ENCODE assay signal across 18 cellular contexts in the genomic region with DNA sequence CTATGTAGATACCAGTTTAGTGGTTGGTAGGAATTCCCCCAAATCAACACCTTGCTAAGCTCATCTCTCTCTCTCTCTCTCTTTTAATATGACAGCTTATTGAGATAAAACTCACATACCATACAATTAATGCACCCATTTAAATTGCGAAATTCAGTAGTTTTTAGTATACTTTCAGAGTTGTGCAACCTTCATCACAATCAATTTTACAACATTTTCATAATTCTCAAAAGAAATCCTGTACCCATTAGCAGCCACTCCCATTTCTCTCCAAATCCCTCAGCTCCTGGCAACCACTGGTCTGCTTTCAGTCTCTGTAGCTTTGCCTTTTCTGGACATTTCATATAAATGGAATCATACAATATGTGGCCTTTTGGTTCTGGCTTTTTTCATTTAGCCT. TPM values are rescaled to one million over a fixed set of nuclear protein-coding genes. Genes with fewer than 3 reads are reported as not detected.
DNase-seq lines count a peak whose midpoint lies in the region; ATAC-seq and TF ChIP-seq lines count a peak whose summit lies in the region.
"Had no signal": no experiment of that assay in that cellular context is flagged by ENCODE, and none has a peak within 500 bp of the region (broad histone marks: within the 10 kb centered on the region; RNA-seq: fewer than 3 reads in every experiment).

No MANE protein-coding gene starts in this region.

- TF ChIP-seq POLR2A in sigmoid colon (IDR thresholded peaks at IDR 0.05) = no peak
- TF ChIP-seq POLR2A in upper lobe of left lung (IDR thresholded peaks at IDR 0.05) = no peak

- TF ChIP-seq CTCF in sigmoid colon (IDR thresholded peaks at IDR 0.05) (no peak), upper lobe of left lung (IDR thresholded peaks at IDR 0.05) (no peak)

- no peak for TF ChIP-seq EP300 in sigmoid colon (IDR thresholded peaks at IDR 0.05)
- no peak for TF ChIP-seq EP300 in upper lobe of left lung (IDR thresholded peaks at IDR 0.05)

- DNase-seq in adipocyte (ENCODE audit: low read depth) (peak; percentile 67), fibroblast of peridontal ligament (ENCODE audit: extremely low read depth) (peak; percentile 37), sigmoid colon (no peak), upper lobe of left lung (no peak), kidney glomerular epithelial cell (lab: John Stamatoyannopoulos, UW) (no peak)
- no peak for DNase-seq in activated CD4-positive, alpha-beta T cell treated with anti-CD3 and anti-CD28 coated beads for 4 hours
- DNase-seq: brain microvascular endothelial cell; DMS79; KBM-7; left cardiac atrium; mucosa of descending colon; stimulated activated CD4-positive, alpha-beta T cell treated with anti-CD3 and anti-CD28 coated beads, Interleukin-2, amount 100 ng/mL, for 24 hours; T1000 had no signal

- intact Hi-C loops in sigmoid colon (cut with DNase I) = no loop called here

- H3K9me3 ChIP-seq in adipocyte (ENCODE audit: control insufficient read depth, low read length) = no peaks in the 10 kb centered on the region
- H3K9me3 ChIP-seq in sigmoid colon = no peaks in the 10 kb centered on the region
- no peaks in the 10 kb centered on the region for H3K9me3 ChIP-seq in upper lobe of left lung
- H3K9me3 ChIP-seq: mucosa of descending colon had no signal

- WGBS in sigmoid colon, 2 donors = 94 to 98% methylated on average over 1 of the region's 1 CpG
- WGBS in upper lobe of left lung, 2 donors = 73 to 83% methylated on average over 1 of the region's 1 CpG

- no peak for ATAC-seq in upper lobe of left lung (ENCODE audit: low FRiP score in 2 of 2)
- no peak for ATAC-seq in GM19455 (IDR thresholded peaks at IDR 0.05; ENCODE audit: unreplicated experiment)
- ATAC-seq: activated CD4-positive, CD25-positive, alpha-beta regulatory T cell treated with anti-CD3 and anti-CD28 coated beads, Interleukin-2, amount 50 U/mL, for 24 hours; activated naive CD4-positive, alpha-beta T cell treated with anti-CD3 and anti-CD28 coated beads, Interleukin-2, amount 50 U/mL, for 72 hours; HCT116 had no signal

- H3K9ac ChIP-seq in adipocyte (ENCODE audit: low read length) = peak overlapping the region; percentile 88

- no peaks in the 10 kb centered on the region for H3K27me3 ChIP-seq in adipocyte (replicated peaks; ENCODE audit: control insufficient read depth, insufficient read depth, low read length)
- no peaks in the 10 kb centered on the region for H3K27me3 ChIP-seq in sigmoid colon
- H3K27me3 ChIP-seq in upper lobe of left lung = no peaks in the 10 kb centered on the region
- H3K27me3 ChIP-seq: brain microvascular endothelial cell had no signal

- H3K4me3 ChIP-seq in adipocyte (ENCODE audit: low read length) = peak overlapping the region; percentile 71
- H3K4me3 ChIP-seq in sigmoid colon = no peak overlapping the region
- no peak overlapping the region for H3K4me3 ChIP-seq in upper lobe of left lung
- H3K4me3 ChIP-seq: mucosa of descending colon had no signal

- H3K36me3 ChIP-seq in adipocyte (ENCODE audit: control insufficient read depth, insufficient read depth, low read length, severe bottlenecking) (peaks cover 53% of the 10 kb centered on the region), sigmoid colon (peaks cover 3 to 29% (median 14%) of the 10 kb centered on the region in 4 donors), upper lobe of left lung (peaks cover 0 to 35% (median 9%) of the 10 kb centered on the region in 4 donors)

- H3K4me1 ChIP-seq in adipocyte (ENCODE audit: control insufficient read depth, insufficient read depth, low read length) (peaks cover 73% of the 10 kb centered on the region), sigmoid colon (peaks cover 0 to 18% (median 6%) of the 10 kb centered on the region in 4 donors), upper lobe of left lung (peaks cover 32 to 51% (median 35%) of the 10 kb centered on the region in 4 donors)

- H3K27ac ChIP-seq in sigmoid colon (peak overlapping the region in 3 of 4 donors; percentile 6 to 61 (median 55)), upper lobe of left lung (peak overlapping the region; percentile 75 to 80 (median 76))
- H3K27ac ChIP-seq: brain microvascular endothelial cell had no signal

RNA-seq across cellular contexts. Expression of a gene that starts 13.3 kb away (rescaled TPM):
- 100 to 1,000 TPM; 126 to 960 (median 409) TPM for total RNA-seq in sigmoid colon
- polyA plus RNA-seq in sigmoid colon = 100 to 1,000 TPM in 2 of 3 donors, 10 to 100 TPM in 1; 28.0 to 208 (median 201) TPM
- total RNA-seq in upper lobe of left lung = 100 to 1,000 TPM in 5 of 6 donors, 10 to 100 TPM in 1; 93.4 to 383 (median 208) TPM
- total RNA-seq: activated CD8-positive, alpha-beta memory T cell treated with anti-CD3 and anti-CD28 coated beads for 36 hours; activated naive CD4-positive, alpha-beta T cell treated with anti-CD3 and anti-CD28 coated beads, Interleukin-2, amount 50 U/mL, for 72 hours had no signal

Comparison
In these comparisons a context has a peak if more than half of its experiments do, and no peak if none do; other contexts are left out.
1. DNase-seq: peak in adipocyte (single experiment) and fibroblast of peridontal ligament (single experiment); none in sigmoid colon (single experiment), upper lobe of left lung (0 of 2), activated CD4-positive, alpha-beta T cell treated with anti-CD3 and anti-CD28 coated beads for 4 hours (0 of 2) and kidney glomerular epithelial cell (single experiment).